9 cellular contexts compared by ENCODE assay signal in the genomic region with DNA sequence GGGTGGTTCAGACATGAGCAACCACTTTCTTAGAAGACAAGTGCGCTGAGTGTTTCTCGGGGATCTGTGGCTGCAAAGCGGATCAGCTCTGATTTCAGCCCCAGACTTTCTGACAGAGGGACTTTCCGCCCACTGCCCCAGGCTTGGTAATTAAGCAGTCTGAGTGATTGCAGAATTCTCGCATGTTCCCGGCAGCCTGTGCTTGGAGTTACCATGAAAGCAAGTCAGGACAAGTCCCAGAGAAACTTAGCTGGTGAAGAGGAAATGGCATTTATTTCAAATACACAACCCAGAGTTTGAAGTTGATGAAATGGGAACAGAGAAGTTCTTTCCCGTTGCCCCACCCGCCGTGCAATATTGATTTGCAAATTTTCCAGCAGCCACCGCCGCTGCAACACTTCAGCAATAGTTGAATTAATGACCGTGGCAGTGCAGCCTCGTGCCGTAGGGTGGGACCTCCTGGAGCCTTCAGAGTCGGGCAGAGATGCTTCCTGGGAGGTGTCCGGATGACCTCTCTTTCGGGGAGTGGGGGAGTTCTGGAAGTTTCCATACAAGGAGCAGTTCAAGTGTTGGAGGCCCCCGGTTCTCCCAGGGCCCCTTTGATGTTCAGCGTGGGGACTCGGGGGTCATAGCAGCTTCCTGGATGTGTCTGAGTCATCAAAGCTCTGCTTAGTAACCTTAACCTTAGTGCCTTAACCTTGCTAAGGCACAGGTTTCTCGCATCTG.
A peak's percentile ranks its signal among the peaks of the same experiment; 100 is the strongest.
DNase-seq lines count a peak whose midpoint lies in the region; ATAC-seq and TF ChIP-seq lines count a peak whose summit lies in the region.
"Had no signal": no experiment of that assay in that cellular context is flagged by ENCODE, and none has a peak within 500 bp of the region (broad histone marks: within the 10 kb centered on the region; RNA-seq: fewer than 3 reads in every experiment).

No MANE protein-coding gene starts in this region.

- DNase-seq in AG09309 (ENCODE audit: low read depth) (peak; percentile 5), astrocyte of the hippocampus (ENCODE audit: low read depth, low spot score) (peak; percentile 78), kidney tubule cell (ENCODE audit: low spot score) (peak; percentile 70), NCI-H146 (lab: John Stamatoyannopoulos, UW) (no peak)
- DNase-seq: dermis blood vessel endothelial cell had no signal

- no peaks in the 10 kb centered on the region for H3K4me1 ChIP-seq in HEK293 (ENCODE audit: control insufficient read depth, insufficient read depth, low read length)

- peak overlapping the region; percentile 3; the same call in 1 of the 2 replicates for H3K27ac ChIP-seq in HEK293 (ENCODE audit: extremely low read depth, low read depth, low read length)

- H3K36me3 ChIP-seq in HEK293 (ENCODE audit: control insufficient read depth in 2 of 2, insufficient read depth in 1 of 2, low read length in 2 of 2), result no peaks in the 10 kb centered on the region

- H3K9me3 ChIP-seq in HEK293 (ENCODE audit: control insufficient read depth, insufficient read depth, low read depth, low read length), result no peaks in the 10 kb centered on the region

- POLR2A ChIA-PET in HEK293 (lab: Yijun Ruan, JAX), result no interaction called here

- ATAC-seq in HG03439 (IDR thresholded peaks at IDR 0.05; ENCODE audit: unreplicated experiment), result no peak
- no peak for ATAC-seq in GM21526 (IDR thresholded peaks at IDR 0.05; ENCODE audit: low FRiP score, unreplicated experiment)
- no peak for ATAC-seq in GM19463 (IDR thresholded peaks at IDR 0.05; ENCODE audit: unreplicated experiment)

- no peak overlapping the region for H3K4me3 ChIP-seq in AG09309 (ENCODE audit: control insufficient read depth, low read depth, low read length)
- no peak overlapping the region for H3K4me3 ChIP-seq in HEK293 (ENCODE audit: low read depth, low read length)

- TF ChIP-seq CTCF in AG09309 (IDR thresholded peaks at IDR 0.05; ENCODE audit: control insufficient read depth, insufficient read depth, low read depth, low read length, missing control alignments), result no peak
- no peak for TF ChIP-seq CTCF in HEK293 (tag by site-specific recombination; IDR thresholded peaks at IDR 0.05)

- CTCF ChIA-PET in HEK293 (lab: Yijun Ruan, JAX), result interaction anchor here (0.7 to 1.3 kb wide), 4 partner anchors 61 to 374 kb away, joined by 3 read pairs; no protein-coding TSS in a partner anchor

TF ChIP-seq in HEK293, 187 proteins besides CTCF, POLR2A, EP300 and RAD21 (continues in another document):
- TF ChIP-seq ZNF404 (tag by site-specific recombination; IDR thresholded peaks at IDR 0.05) (no peak), ZFHX2 (tag by site-specific recombination; conservative IDR thresholded peaks at IDR 0.05) (0 out of 2 replicates have a peak, but pooled peaks have one; percentile 21), ZNF621 (tag by site-specific recombination; IDR thresholded peaks at IDR 0.05) (no peak), TCF7L2 (IDR thresholded peaks at IDR 0.05; ENCODE audit: borderline replicate concordance, low read depth, low read length) (peak; percentile 80), ZNF600 (tag by site-specific recombination; IDR thresholded peaks at IDR 0.05) (no peak), ZNF530 (tag by site-specific recombination; IDR thresholded peaks at IDR 0.05; ENCODE audit: low read depth) (no peak), ZBTB17 (tag by site-specific recombination; IDR thresholded peaks at IDR 0.05) (peak; percentile 37; the same call in 1 of the 2 replicates), OVOL3 (tag by site-specific recombination; IDR thresholded peaks at IDR 0.05) (no peak), ZNF549 (tag by site-specific recombination; IDR thresholded peaks at IDR 0.05) (no peak), ZNF701 (tag by site-specific recombination; IDR thresholded peaks at IDR 0.05) (no peak), PRDM1 (tag by site-specific recombination; IDR thresholded peaks at IDR 0.05) (no peak), ZNF174 (tag by site-specific recombination; IDR thresholded peaks at IDR 0.05) (no peak), ZNF623 (tag by site-specific recombination; IDR thresholded peaks at IDR 0.05) (no peak), SP7 (tag by site-specific recombination; IDR thresholded peaks at IDR 0.05) (peak; percentile 46; the same call in 1 of the 2 replicates), MEIS1 (CRISPR knock-in tag; IDR thresholded peaks at IDR 0.05; ENCODE audit: borderline replicate concordance) (no peak), ZNF707 (tag by site-specific recombination; IDR thresholded peaks at IDR 0.05) (no peak)
- TF ChIP-seq, protein P1, sequence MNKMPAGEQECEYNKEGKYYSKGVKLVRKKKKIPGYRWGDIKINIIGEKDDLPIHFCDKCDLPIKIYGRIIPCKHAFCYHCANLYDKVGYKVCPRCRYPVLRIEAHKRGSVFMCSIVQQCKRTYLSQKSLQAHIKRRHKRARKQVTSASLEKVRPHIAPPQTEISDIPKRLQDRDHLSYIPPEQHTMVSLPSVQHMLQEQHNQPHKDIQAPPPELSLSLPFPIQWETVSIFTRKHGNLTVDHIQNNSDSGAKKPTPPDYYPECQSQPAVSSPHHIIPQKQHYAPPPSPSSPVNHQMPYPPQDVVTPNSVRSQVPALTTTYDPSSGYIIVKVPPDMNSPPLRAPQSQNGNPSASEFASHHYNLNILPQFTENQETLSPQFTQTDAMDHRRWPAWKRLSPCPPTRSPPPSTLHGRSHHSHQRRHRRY (tag by site-specific recombination; IDR thresholded peaks at IDR 0.05), result no peak
- TF ChIP-seq, protein P2, sequence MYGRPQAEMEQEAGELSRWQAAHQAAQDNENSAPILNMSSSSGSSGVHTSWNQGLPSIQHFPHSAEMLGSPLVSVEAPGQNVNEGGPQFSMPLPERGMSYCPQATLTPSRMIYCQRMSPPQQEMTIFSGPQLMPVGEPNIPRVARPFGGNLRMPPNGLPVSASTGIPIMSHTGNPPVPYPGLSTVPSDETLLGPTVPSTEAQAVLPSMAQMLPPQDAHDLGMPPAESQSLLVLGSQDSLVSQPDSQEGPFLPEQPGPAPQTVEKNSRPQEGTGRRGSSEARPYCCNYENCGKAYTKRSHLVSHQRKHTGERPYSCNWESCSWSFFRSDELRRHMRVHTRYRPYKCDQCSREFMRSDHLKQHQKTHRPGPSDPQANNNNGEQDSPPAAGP (tag by site-specific recombination; IDR thresholded peaks at IDR 0.05), result no peak
- TF ChIP-seq, protein P3, sequence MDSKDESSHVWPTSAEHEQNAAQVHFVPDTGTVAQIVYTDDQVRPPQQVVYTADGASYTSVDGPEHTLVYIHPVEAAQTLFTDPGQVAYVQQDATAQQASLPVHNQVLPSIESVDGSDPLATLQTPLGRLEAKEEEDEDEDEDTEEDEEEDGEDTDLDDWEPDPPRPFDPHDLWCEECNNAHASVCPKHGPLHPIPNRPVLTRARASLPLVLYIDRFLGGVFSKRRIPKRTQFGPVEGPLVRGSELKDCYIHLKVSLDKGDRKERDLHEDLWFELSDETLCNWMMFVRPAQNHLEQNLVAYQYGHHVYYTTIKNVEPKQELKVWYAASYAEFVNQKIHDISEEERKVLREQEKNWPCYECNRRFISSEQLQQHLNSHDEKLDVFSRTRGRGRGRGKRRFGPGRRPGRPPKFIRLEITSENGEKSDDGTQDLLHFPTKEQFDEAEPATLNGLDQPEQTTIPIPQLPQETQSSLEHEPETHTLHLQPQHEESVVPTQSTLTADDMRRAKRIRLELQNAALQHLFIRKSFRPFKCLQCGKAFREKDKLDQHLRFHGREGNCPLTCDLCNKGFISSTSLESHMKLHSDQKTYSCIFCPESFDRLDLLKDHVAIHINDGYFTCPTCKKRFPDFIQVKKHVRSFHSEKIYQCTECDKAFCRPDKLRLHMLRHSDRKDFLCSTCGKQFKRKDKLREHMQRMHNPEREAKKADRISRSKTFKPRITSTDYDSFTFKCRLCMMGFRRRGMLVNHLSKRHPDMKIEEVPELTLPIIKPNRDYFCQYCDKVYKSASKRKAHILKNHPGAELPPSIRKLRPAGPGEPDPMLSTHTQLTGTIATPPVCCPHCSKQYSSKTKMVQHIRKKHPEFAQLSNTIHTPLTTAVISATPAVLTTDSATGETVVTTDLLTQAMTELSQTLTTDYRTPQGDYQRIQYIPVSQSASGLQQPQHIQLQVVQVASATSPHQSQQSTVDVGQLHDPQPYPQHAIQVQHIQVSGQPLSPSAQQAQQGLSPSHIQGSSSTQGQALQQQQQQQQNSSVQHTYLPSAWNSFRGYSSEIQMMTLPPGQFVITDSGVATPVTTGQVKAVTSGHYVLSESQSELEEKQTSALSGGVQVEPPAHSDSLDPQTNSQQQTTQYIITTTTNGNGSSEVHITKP (tag by site-specific recombination; IDR thresholded peaks at IDR 0.05), result peak; percentile 51; the same call in 1 of the 2 replicates
- TF ChIP-seq, protein P4, sequence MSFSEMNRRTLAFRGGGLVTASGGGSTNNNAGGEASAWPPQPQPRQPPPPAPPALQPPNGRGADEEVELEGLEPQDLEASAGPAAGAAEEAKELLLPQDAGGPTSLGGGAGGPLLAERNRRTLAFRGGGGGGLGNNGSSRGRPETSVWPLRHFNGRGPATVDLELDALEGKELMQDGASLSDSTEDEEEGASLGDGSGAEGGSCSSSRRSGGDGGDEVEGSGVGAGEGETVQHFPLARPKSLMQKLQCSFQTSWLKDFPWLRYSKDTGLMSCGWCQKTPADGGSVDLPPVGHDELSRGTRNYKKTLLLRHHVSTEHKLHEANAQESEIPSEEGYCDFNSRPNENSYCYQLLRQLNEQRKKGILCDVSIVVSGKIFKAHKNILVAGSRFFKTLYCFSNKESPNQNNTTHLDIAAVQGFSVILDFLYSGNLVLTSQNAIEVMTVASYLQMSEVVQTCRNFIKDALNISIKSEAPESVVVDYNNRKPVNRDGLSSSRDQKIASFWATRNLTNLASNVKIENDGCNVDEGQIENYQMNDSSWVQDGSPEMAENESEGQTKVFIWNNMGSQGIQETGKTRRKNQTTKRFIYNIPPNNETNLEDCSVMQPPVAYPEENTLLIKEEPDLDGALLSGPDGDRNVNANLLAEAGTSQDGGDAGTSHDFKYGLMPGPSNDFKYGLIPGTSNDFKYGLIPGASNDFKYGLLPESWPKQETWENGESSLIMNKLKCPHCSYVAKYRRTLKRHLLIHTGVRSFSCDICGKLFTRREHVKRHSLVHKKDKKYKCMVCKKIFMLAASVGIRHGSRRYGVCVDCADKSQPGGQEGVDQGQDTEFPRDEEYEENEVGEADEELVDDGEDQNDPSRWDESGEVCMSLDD (tag by site-specific recombination; IDR thresholded peaks at IDR 0.05), result no peak
